ENCODE assay signal across 8 cellular contexts in the genomic region with DNA sequence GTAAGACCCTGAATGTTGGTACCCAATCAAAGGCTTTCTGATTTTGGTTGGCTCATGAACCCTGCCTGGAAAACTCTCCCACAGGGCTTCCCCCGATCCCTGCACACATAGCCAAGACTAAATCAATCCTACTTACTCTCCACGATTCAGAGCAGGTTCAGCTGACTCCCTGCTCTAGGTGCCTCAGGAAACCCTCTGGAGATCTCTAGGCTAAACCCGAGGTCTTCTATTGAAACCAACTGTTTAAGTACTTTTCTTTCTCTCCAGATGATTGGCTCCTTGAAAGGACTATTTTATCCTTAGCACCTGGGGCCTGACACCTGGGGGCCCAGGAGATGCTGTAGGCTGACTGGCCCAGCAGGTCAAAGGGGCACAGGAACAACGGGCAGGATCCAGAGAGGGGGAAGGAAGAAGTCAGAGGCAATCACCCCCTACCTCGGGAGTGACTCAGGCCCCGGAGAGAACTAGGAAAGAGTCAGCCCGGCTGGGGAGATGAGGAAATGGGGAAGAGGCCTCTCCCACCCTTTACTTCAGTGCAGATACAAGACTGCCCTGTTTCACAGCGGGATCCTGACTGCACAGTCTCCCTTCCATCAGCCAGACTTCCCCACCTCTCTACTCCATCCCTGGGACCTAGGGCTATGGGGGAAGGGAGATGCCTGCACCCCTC. TPM values are rescaled to one million over a fixed set of nuclear protein-coding genes. Genes with fewer than 3 reads are reported as not detected.
DNase-seq lines count a peak whose midpoint lies in the region; ATAC-seq, FAIRE-seq and TF ChIP-seq lines count a peak whose summit lies in the region.

No MANE protein-coding gene starts in this region.

- DNase-seq in A549 (ENCODE audit: low read depth in 1 of 2, low spot score in 1 of 2) (no peak), H54 (ENCODE audit: insufficient read length, low spot score) (peak; percentile 76), NCI-H2081 (lab: John Stamatoyannopoulos, UW) (no peak), SHP77 (lab: John Stamatoyannopoulos, UW) (no peak)
- DNase-seq in activated CD4-positive, CD25-positive, alpha-beta regulatory T cell (lab: John Stamatoyannopoulos, UW), result no peak

- peak overlapping the region; percentile 76 for H3K4me3 ChIP-seq in A549
- peak overlapping the region; percentile 92 to 97 for H3K4me3 ChIP-seq in gastroesophageal sphincter
- H3K4me3 ChIP-seq in skeletal muscle tissue (ENCODE audit: low read length in 3 of 3), result peak overlapping the region; percentile 85 to 93 (median 88)

- H3K4me2 ChIP-seq in A549, result peak overlapping the region; percentile 80

- TF ChIP-seq POLR2A in A549 (IDR thresholded peaks at IDR 0.05; ENCODE audit: low read length), result no peak
- no peak for TF ChIP-seq POLR2A in H54 (IDR thresholded peaks at IDR 0.05; ENCODE audit: low read depth, low read length)
- no peak for TF ChIP-seq POLR2A in gastroesophageal sphincter (IDR thresholded peaks at IDR 0.05)

- TF ChIP-seq EP300 in A549 (IDR thresholded peaks at IDR 0.05) (no peak), gastroesophageal sphincter (IDR thresholded peaks at IDR 0.05) (no peak)

- TF ChIP-seq RAD21 in A549 (conservative IDR thresholded peaks at IDR 0.05 in 1 of 2, IDR thresholded peaks at IDR 0.05 in 1 of 2), result no peak

- peak overlapping the region; percentile 85 to 91 (median 89) for H3K9ac ChIP-seq in skeletal muscle tissue (ENCODE audit: low read depth in 1 of 3, low read length in 3 of 3)

- no peaks in the 10 kb centered on the region for H3K9me3 ChIP-seq in A549
- no peaks in the 10 kb centered on the region for H3K9me3 ChIP-seq in gastroesophageal sphincter
- no peaks in the 10 kb centered on the region for H3K9me3 ChIP-seq in skeletal muscle tissue (ENCODE audit: control insufficient read depth in 3 of 3, low read length in 3 of 3)

- 22% methylated on average over 8 of the region's 8 CpGs for WGBS in A549 (ENCODE audit: missing lambda C conversion rate)
- 0 to 4% methylated on average over 6 to 7 of the region's 8 CpGs for WGBS in gastroesophageal sphincter (ENCODE audit: low coverage in 1 of 2), 2 donors

- CTCF ChIA-PET in A549 (lab: Yijun Ruan, JAX), result interaction anchor here (0.9 to 1.5 kb wide), 4 partner anchors 8 to 336 kb away, joined by 3 to 4 read pairs (median 4); partner anchors contain the start of gene ZNF48

- no peak for TF ChIP-seq CTCF in A549 (IDR thresholded peaks at IDR 0.05)
- TF ChIP-seq CTCF in VCaP (conservative IDR thresholded peaks at IDR 0.05), result no peak
- no peak for TF ChIP-seq CTCF in gastroesophageal sphincter (IDR thresholded peaks at IDR 0.05)

- POLR2A ChIA-PET in A549 (lab: Yijun Ruan, JAX), result no interaction called here

- H3K27me3 ChIP-seq in gastroesophageal sphincter (no peaks in the 10 kb centered on the region), skeletal muscle tissue (ENCODE audit: control insufficient read depth in 3 of 3, insufficient read depth in 3 of 3, low read length in 3 of 3) (no peaks in the 10 kb centered on the region)

- ATAC-seq in A549 (no peak), gastroesophageal sphincter (no peak)

- H3K36me3 ChIP-seq in gastroesophageal sphincter (peaks cover 0 to 32% of the 10 kb centered on the region in 2 donors), skeletal muscle tissue (ENCODE audit: control insufficient read depth in 3 of 3, insufficient read depth in 3 of 3, low read length in 3 of 3) (peaks cover 11 to 15% (median 12%) of the 10 kb centered on the region in 3 donors)

- FAIRE-seq in A549 (lab: Jason Lieb, UNC), result no peak
- peak; percentile 38 for FAIRE-seq in H54 (lab: Jason Lieb, UNC)

- H3K27ac ChIP-seq in A549 (peak overlapping the region; percentile 0 to 98; a peak in 5 of 6 replicates), VCaP (peak overlapping the region; percentile 81; the same call in 1 of the 2 replicates), gastroesophageal sphincter (peak overlapping the region in 3 of 4 donors; percentile 86 to 97 (median 93)), skeletal muscle tissue (ENCODE audit: low read depth, low read length) (peak overlapping the region; percentile 69)

- H3K4me1 ChIP-seq in A549 (peaks cover 20% of the 10 kb centered on the region), gastroesophageal sphincter (peaks cover 0 to 58% (median 21%) of the 10 kb centered on the region in 3 donors), skeletal muscle tissue (ENCODE audit: control insufficient read depth in 3 of 3, insufficient read depth in 3 of 3, low read length in 3 of 3) (peaks cover 38 to 64% (median 48%) of the 10 kb centered on the region in 3 donors)

TF ChIP-seq in A549, 52 proteins besides CTCF, POLR2A, EP300 and RAD21:
- TF ChIP-seq USF2 (IDR thresholded peaks at IDR 0.05) (no peak), FOSL2 (IDR thresholded peaks at IDR 0.05) (no peak), FOSL2 (CRISPR knock-in tag; IDR thresholded peaks at IDR 0.05) (0 out of 2 replicates have a peak, but pooled peaks have one; percentile 21)

RNA-seq across cellular contexts. Expression of gene TBC1D10B, which starts 2.0 kb away (rescaled TPM):
- polyA plus RNA-seq in A549 (2011; rRNA removed) (10.9 and 12.6 TPM in 2 replicates), A549 (2017; fragmentation: RNase III; extraction: RNeasy Plus Mini Kit Qiagen cat#74134 plus additional on column Dnase treatment) (21.5 to 24.0 TPM (median 23.2 TPM) in 3 replicates)
- 19.3 and 22.4 TPM in 2 replicates for polyA plus RNA-seq in A549 (2012; cell fraction: cytosol; rRNA removed)
- polyA plus RNA-seq in A549 (2012; cell fraction: nucleus; rRNA removed), result 35.7 and 37.3 TPM in 2 replicates
- 21.7 and 27.9 TPM in 2 replicates for polyA minus RNA-seq in A549 (2011; rRNA and poly(A)+ RNA removed)
- total RNA-seq in gastroesophageal sphincter (10 to 100 TPM; 17.1 to 40.9 (median 20.4) TPM), skeletal muscle tissue (24.5 TPM)

RNA-seq across cellular contexts. Expression of gene MYL11, which starts 6.3 kb away (rescaled TPM):
- polyA plus RNA-seq in A549 (2011; rRNA removed) (not detected in 2 replicates), A549 (2017; fragmentation: RNase III; extraction: RNeasy Plus Mini Kit Qiagen cat#74134 plus additional on column Dnase treatment) (0.46 to 0.70 TPM (median 0.55 TPM) in 3 replicates)
- 0.38 and 0.45 TPM in 2 replicates for polyA plus RNA-seq in A549 (2012; cell fraction: cytosol; rRNA removed)
- polyA plus RNA-seq in A549 (2012; cell fraction: nucleus; rRNA removed), result not detected in 2 replicates
- polyA minus RNA-seq in A549 (2011; rRNA and poly(A)+ RNA removed), result not detected in 2 replicates
- total RNA-seq in gastroesophageal sphincter (not detected), skeletal muscle tissue (12,119 TPM)

RNA-seq across cellular contexts. Expression of gene CD2BP2, which starts 13.1 kb away (rescaled TPM):
- polyA plus RNA-seq in A549 (2011; rRNA removed) (33.9 and 35.6 TPM in 2 replicates), A549 (2017; fragmentation: RNase III; extraction: RNeasy Plus Mini Kit Qiagen cat#74134 plus additional on column Dnase treatment) (48.5 to 54.5 TPM (median 54.0 TPM) in 3 replicates)
- polyA plus RNA-seq in A549 (2012; cell fraction: cytosol; rRNA removed), result 29.0 and 31.3 TPM in 2 replicates
- 60.8 and 84.7 TPM in 2 replicates for polyA plus RNA-seq in A549 (2012; cell fraction: nucleus; rRNA removed)
- 29.2 and 30.8 TPM in 2 replicates for polyA minus RNA-seq in A549 (2011; rRNA and poly(A)+ RNA removed)
- total RNA-seq in gastroesophageal sphincter (10 to 100 TPM; 43.1 to 68.1 (median 54.3) TPM), skeletal muscle tissue (24.5 TPM)

RNA-seq across cellular contexts. Expression of gene SEPTIN1, which starts 14.1 kb away (rescaled TPM):
- 0.13 and 0.17 TPM in 2 replicates for polyA plus RNA-seq in A549 (2011; rRNA removed)
- polyA plus RNA-seq in A549 (2012; cell fraction: cytosol; rRNA removed), result 0.75 and 0.91 TPM in 2 replicates
- polyA plus RNA-seq in A549 (2012; cell fraction: nucleus; rRNA removed), result 0.54 and 0.69 TPM in 2 replicates
- 0.58 to 0.73 TPM (median 0.65 TPM) in 3 replicates for polyA plus RNA-seq in A549 (2017; fragmentation: RNase III; extraction: RNeasy Plus Mini Kit Qiagen cat#74134 plus additional on column Dnase treatment)
- not detected in 2 replicates for polyA minus RNA-seq in A549 (2011; rRNA and poly(A)+ RNA removed)
- total RNA-seq in gastroesophageal sphincter, result 1 to 10 TPM in 2 of 4 donors, under 1 TPM in 2; 0.59 to 2.2 (median 1.2) TPM
- 0.52 TPM for total RNA-seq in skeletal muscle tissue

RNA-seq across cellular contexts. Expression of gene ZNF48, which starts 27.0 kb away (rescaled TPM):
- 7.0 and 9.3 TPM in 2 replicates for polyA plus RNA-seq in A549 (2011; rRNA removed)
- polyA plus RNA-seq in A549 (2012; cell fraction: cytosol; rRNA removed), result 8.1 and 10.4 TPM in 2 replicates
- polyA plus RNA-seq in A549 (2012; cell fraction: nucleus; rRNA removed), result 12.0 and 13.2 TPM in 2 replicates
- polyA plus RNA-seq in A549 (2017; fragmentation: RNase III; extraction: RNeasy Plus Mini Kit Qiagen cat#74134 plus additional on column Dnase treatment), result 9.1 to 10.4 TPM (median 9.7 TPM) in 3 replicates
- 7.2 and 9.6 TPM in 2 replicates for polyA minus RNA-seq in A549 (2011; rRNA and poly(A)+ RNA removed)
- 10 to 100 TPM in 3 of 4 donors, 1 to 10 TPM in 1; 7.9 to 17.5 (median 12.2) TPM for total RNA-seq in gastroesophageal sphincter
- 6.3 TPM for total RNA-seq in skeletal muscle tissue

Comparison
In these comparisons a context has a peak if more than half of its experiments do, and no peak if none do; other contexts are left out.
1. RNA of gene MYL11, which starts 6.3 kb away (total RNA-seq): 12,119 TPM in skeletal muscle tissue (single experiment); not detected in gastroesophageal sphincter; every median in the first group is over 1,000 times any median in the second.
2. Peak in every context shown above with its lines, with median percentiles within 50 percentile points of each other: H3K27ac ChIP-seq and H3K4me3 ChIP-seq.